ENCODE assay signal across 1 cellular context in the genomic region with DNA sequence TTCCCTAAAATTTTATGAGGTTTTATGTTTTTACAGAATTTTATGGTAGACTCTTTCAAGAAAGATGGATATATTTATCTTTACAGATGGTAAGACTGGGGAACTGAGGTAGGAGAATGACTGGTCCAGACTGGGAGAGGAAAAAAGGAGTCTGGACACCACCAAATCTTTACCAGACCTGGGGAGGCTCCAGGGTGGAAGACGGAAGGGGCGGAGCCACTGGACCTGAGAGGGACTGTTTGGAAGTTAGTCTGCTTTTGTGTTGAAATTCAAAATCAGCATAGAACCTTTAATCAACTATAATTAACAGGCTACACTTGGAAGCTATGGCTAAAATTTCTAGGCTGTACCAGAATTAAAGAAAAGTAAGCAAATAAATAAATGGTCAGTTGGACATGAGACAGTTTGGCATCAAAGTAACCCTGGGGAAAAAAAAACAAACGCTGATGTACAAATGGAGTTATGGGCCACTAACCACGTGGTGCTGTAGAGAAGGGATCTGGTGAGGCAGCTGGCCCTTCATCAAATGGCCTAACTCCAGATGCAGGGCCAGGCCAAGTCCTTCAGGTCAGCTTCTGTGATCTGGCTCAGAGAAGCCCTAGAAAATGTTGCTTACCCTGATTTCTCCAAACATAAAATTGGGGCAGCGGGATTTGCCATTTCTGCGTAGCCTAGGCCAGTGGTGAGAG.
TF ChIP-seq lines count a peak whose summit lies in the region.

No MANE protein-coding gene starts in this region.

TF ChIP-seq in IMR-90, 13 proteins besides CTCF, POLR2A, EP300 and RAD21 (continued from another document):
- peak; percentile 24; the same call in 1 of the 2 replicates for TF ChIP-seq USF2 (IDR thresholded peaks at IDR 0.05; ENCODE audit: low read depth, low read length)
- no peak for TF ChIP-seq ELK1 (IDR thresholded peaks at IDR 0.05; ENCODE audit: borderline replicate concordance, low read depth, low read length)
